8 cellular contexts compared by ENCODE assay signal in the genomic region with DNA sequence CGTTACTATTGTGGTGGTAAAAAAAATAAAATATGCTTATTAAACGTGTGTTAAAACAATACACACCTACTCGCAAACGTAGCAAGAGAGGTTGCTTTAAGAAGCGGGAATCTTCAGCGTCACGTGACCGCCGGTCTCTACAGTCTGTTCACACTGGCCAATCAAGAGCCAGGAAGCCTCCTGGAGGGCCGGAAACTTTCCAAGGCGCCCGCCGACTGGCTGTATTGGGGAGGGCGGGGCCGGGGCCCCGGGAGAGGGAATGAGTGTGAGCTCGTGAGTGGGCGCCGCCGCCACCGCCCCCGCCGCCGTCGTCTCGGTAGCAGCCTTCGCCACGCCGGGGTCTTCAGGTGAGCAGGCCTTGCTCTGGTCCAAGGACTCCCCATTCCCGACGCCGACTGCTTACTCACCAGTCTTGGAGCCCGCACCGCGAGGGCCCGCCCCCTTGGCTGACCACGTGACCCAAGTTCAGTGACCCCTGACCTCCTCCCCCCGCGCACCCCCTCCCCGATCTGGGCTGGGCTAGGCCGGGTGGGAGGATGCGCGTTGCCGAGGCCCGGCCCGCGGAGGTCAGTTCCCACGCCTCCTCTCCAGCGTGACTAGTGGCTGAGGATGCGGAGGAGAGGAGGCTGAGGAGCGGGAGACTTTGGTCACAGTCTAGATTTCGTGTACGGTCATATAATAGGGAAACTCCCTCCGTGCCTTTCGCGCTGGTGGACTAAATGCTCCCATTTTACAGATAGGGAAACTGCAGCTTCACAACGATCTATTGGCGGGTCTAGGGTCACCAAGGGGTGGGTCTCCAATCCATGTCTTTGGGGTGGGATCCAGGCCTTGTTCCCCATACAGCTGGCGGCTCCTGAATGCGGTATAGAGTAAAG.
DNase-seq lines count a peak whose midpoint lies in the region; ATAC-seq lines count a peak whose summit lies in the region.

A gene with protein sequence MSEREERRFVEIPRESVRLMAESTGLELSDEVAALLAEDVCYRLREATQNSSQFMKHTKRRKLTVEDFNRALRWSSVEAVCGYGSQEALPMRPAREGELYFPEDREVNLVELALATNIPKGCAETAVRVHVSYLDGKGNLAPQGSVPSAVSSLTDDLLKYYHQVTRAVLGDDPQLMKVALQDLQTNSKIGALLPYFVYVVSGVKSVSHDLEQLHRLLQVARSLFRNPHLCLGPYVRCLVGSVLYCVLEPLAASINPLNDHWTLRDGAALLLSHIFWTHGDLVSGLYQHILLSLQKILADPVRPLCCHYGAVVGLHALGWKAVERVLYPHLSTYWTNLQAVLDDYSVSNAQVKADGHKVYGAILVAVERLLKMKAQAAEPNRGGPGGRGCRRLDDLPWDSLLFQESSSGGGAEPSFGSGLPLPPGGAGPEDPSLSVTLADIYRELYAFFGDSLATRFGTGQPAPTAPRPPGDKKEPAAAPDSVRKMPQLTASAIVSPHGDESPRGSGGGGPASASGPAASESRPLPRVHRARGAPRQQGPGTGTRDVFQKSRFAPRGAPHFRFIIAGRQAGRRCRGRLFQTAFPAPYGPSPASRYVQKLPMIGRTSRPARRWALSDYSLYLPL (plus strand): TSS at position 253 of the 878 bp plus-strand sequence. CDS start 4,388 bp downstream, outside the sequence.

- peaks cover 22% of the 10 kb centered on the region for H3K4me1 Mint-ChIP-seq in central memory CD8-positive, alpha-beta T cell

- peak within 1 kb of the TSS; percentile 96 for H3K27ac Mint-ChIP-seq in central memory CD8-positive, alpha-beta T cell (ENCODE audit: low read depth)

- peaks cover 9% of the 10 kb centered on the region for H3K36me3 Mint-ChIP-seq in central memory CD8-positive, alpha-beta T cell (ENCODE audit: insufficient read depth)

- ATAC-seq in GM18909 (IDR thresholded peaks at IDR 0.05; ENCODE audit: poor library complexity, unreplicated experiment) (peak; percentile 79), HG03175 (IDR thresholded peaks at IDR 0.05; ENCODE audit: unreplicated experiment) (peak; percentile 75)
- ATAC-seq in central memory CD8-positive, alpha-beta T cell (replicated peaks; ENCODE audit: extremely low read depth, poor library complexity, severe bottlenecking) = peak; percentile 83

- DNase-seq in AG08395 (ENCODE audit: low spot score) (peak; percentile 98), NCI-H226 (peak; percentile 98), islet precursor cell (peak; percentile 99)
- peak; percentile 79 for DNase-seq in activated CD4-positive, CD25-positive, alpha-beta regulatory T cell treated with anti-CD3 and anti-CD28 coated beads, Interleukin-2, amount 50 U/mL, for 16 hours (ENCODE audit: low read depth, low spot score)
- peak; percentile 74 to 76 for DNase-seq in central memory CD8-positive, alpha-beta T cell (ENCODE audit: low spot score in 2 of 2)
- DNase-seq in stimulated activated CD4-positive, alpha-beta T cell treated with anti-CD3 and anti-CD28 coated beads, Interleukin-12 subunit alpha, Interleukin-12 subunit beta, amount 100 ng/mL, for 48 hours (ENCODE audit: low read depth in 2 of 3, low spot score in 1 of 3) = peak; percentile 94 to 97 (median 96)

- no peaks in the 10 kb centered on the region for H3K27me3 Mint-ChIP-seq in central memory CD8-positive, alpha-beta T cell

- H3K4me3 Mint-ChIP-seq in central memory CD8-positive, alpha-beta T cell = peak within 1 kb of the TSS; percentile 94

- no peaks in the 10 kb centered on the region for H3K9me3 Mint-ChIP-seq in central memory CD8-positive, alpha-beta T cell

Comparison
In these comparisons a context has a peak if more than half of its experiments do, and no peak if none do; other contexts are left out.
1. Peak in every context shown above with its lines: DNase-seq and ATAC-seq.